ENCODE assay signal across 17 cellular contexts in genomic region chr17:43645450-43645764, GRCh38. TPM values are rescaled to one million over a fixed set of nuclear protein-coding genes. Genes with fewer than 3 reads are reported as not detected.
A peak's percentile ranks its signal among the peaks of the same experiment; 100 is the strongest.
DNase-seq lines count a peak whose midpoint lies in the region; ATAC-seq and TF ChIP-seq lines count a peak whose summit lies in the region.
"Had no signal": no experiment of that assay in that cellular context is flagged by ENCODE, and none has a peak within 500 bp of the region (broad histone marks: within the 10 kb centered on the region; RNA-seq: fewer than 3 reads in every experiment).

No MANE protein-coding gene starts in this region.

- H3K9ac ChIP-seq in skeletal muscle satellite cell (ENCODE audit: low read depth, low read length) = peak overlapping the region; percentile 76

- H3K4me2 ChIP-seq in skeletal muscle satellite cell (ENCODE audit: low read length) = peak overlapping the region; percentile 92

- no peak overlapping the region for H3K27ac Mint-ChIP-seq in T-cell
- H3K27ac Mint-ChIP-seq: nephron; T-helper 2 cell treated with Interferon-gamma antibody and Interleukin-4, amounts not matched to agents 5 μg/mL and 100 μg/mL, for 36 hours had no signal

- peak overlapping the region in 2 of 3 donors; percentile 4 to 25 for H3K4me3 Mint-ChIP-seq in T-cell
- H3K4me3 Mint-ChIP-seq: nephron; T-helper 2 cell treated with Interferon-gamma antibody and Interleukin-4, amounts not matched to agents 5 μg/mL and 100 μg/mL, for 36 hours had no signal

- peaks cover 10% of the 10 kb centered on the region; the same call in 1 of the 2 replicates for H3K27me3 ChIP-seq in BE2C
- H3K27me3 ChIP-seq in skeletal muscle satellite cell (ENCODE audit: control insufficient read depth, insufficient read depth, low read length) = peaks cover 29% of the 10 kb centered on the region

- peaks cover 12 to 29% of the 10 kb centered on the region in 2 donors for H3K27me3 Mint-ChIP-seq in T-cell

- no peak for TF ChIP-seq CTCF in BE2C (IDR thresholded peaks at IDR 0.05; ENCODE audit: low read depth, low read length)

- no peaks in the 10 kb centered on the region for H3K36me3 ChIP-seq in BE2C
- no peaks in the 10 kb centered on the region for H3K36me3 ChIP-seq in skeletal muscle satellite cell (ENCODE audit: insufficient read depth, low read length)

- POLR2A ChIA-PET in T-cell (lab: Charles Lee) = no interaction called here

- CTCF ChIA-PET in T-cell (lab: Charles Lee) = no interaction called here

- no peaks in the 10 kb centered on the region for H3K36me3 Mint-ChIP-seq in T-cell

- H3K9me3 Mint-ChIP-seq in T-cell = no peaks in the 10 kb centered on the region
- H3K9me3 Mint-ChIP-seq: nephron; T-helper 2 cell treated with Interferon-gamma antibody and Interleukin-4, amounts not matched to agents 5 μg/mL and 100 μg/mL, for 36 hours had no signal

- no peaks in the 10 kb centered on the region for H3K9me3 ChIP-seq in BE2C
- no peaks in the 10 kb centered on the region for H3K9me3 ChIP-seq in iPS-18c (ENCODE audit: control insufficient read depth, insufficient read depth, low read length)
- no peaks in the 10 kb centered on the region for H3K9me3 ChIP-seq in skeletal muscle satellite cell (replicated peaks; ENCODE audit: low read length)

- H3K4me1 ChIP-seq in BE2C (no peaks in the 10 kb centered on the region), skeletal muscle satellite cell (ENCODE audit: control insufficient read depth, insufficient read depth, low read length) (peaks cover 5% of the 10 kb centered on the region)

- peaks cover 12 to 34% (median 26%) of the 10 kb centered on the region in 3 donors for H3K4me1 Mint-ChIP-seq in T-cell

- H3K4me3 ChIP-seq in BE2C (ENCODE audit: low read depth, low read length) (peak overlapping the region; percentile 47), iPS-18c (ENCODE audit: insufficient read depth, low read depth, low read length) (0 out of 2 replicates have a peak overlapping the region, but pooled peaks have one; percentile 38), skeletal muscle satellite cell (ENCODE audit: low read length) (no peak overlapping the region)

- DNase-seq in BE2C (no peak), T-cell (no peak), NCI-H2171 treated with DMSO at 0.1 percent for 48 hours (lab: John Stamatoyannopoulos, UW) (no peak), T1000 (lab: John Stamatoyannopoulos, UW) (no peak), activated T-cell treated with anti-CD3 and anti-CD28 coated beads for 4 hours (no peak)
- DNase-seq: activated CD4-positive, alpha-beta T cell treated with anti-CD3 and anti-CD28 coated beads, Interleukin-2, amount 50 U/mL, for 4 hours; activated gamma-delta T cell treated with Interleukin-2 at 50 U/mL for 16 hours; AML-193; erythroblast; NCI-H187; NCI-H69; stimulated activated CD4-positive, alpha-beta T cell treated with anti-CD3 and anti-CD28 coated beads, Interleukin-12 subunit alpha, Interleukin-12 subunit beta, amount 100 ng/mL, for 4 hours had no signal

- ATAC-seq in T-cell (replicated peaks in 1 of 4) = no peak
- no peak for ATAC-seq in HG03280 (IDR thresholded peaks at IDR 0.05; ENCODE audit: unreplicated experiment)

RNA-seq across cellular contexts. Expression of gene MEOX1, which starts 16.3 kb away (rescaled TPM):
- not detected for polyA plus RNA-seq in BE2C (2012; ENCODE audit: insufficient read depth, insufficient read length, low read depth)
- 1 to 10 TPM; 2.9 to 5.5 (median 3.6) TPM for total RNA-seq in T-cell
- total RNA-seq in skeletal muscle satellite cell (2012; rRNA removed) = not detected in 2 replicates
